In genomic region chr15:31325976-31326728, GRCh38 we compare ENCODE assay signal across 8 cellular contexts. TPM values are rescaled to one million over a fixed set of nuclear protein-coding genes. Genes with fewer than 3 reads are reported as not detected.
DNase-seq lines count a peak whose midpoint lies in the region; ATAC-seq, FAIRE-seq and TF ChIP-seq lines count a peak whose summit lies in the region.

No MANE protein-coding gene starts in this region.

- peak; percentile 64 for ATAC-seq in HG02759 (IDR thresholded peaks at IDR 0.05; ENCODE audit: unreplicated experiment)

- H3K79me2 ChIP-seq in parathyroid adenoma = peaks cover 6% of the 10 kb centered on the region

- H3K4me1 ChIP-seq in parathyroid adenoma = peaks cover 8% of the 10 kb centered on the region
- H3K4me1 ChIP-seq in tibial artery = peaks cover 0 to 36% (median 23%) of the 10 kb centered on the region in 4 donors

- peak overlapping the region; percentile 77 for H3K4me3 ChIP-seq in parathyroid adenoma (ENCODE audit: low read depth, low read length)
- H3K4me3 ChIP-seq in tibial artery = peak overlapping the region; percentile 66 to 89

- H3K27ac ChIP-seq in adipose tissue (ENCODE audit: low read depth, low read length) (peak overlapping the region; percentile 96), parathyroid adenoma (peak overlapping the region; percentile 95), tibial artery (peak overlapping the region; percentile 91 to 98)

- H3K27me3 ChIP-seq in parathyroid adenoma (ENCODE audit: control insufficient read depth, insufficient read depth, low read length) (no peaks in the 10 kb centered on the region), tibial artery (no peaks in the 10 kb centered on the region)

- peak overlapping the region; percentile 72 for H3K4me2 ChIP-seq in parathyroid adenoma (ENCODE audit: low read length)

- H2AFZ ChIP-seq in parathyroid adenoma = peak overlapping the region; percentile 81

- peak; percentile 69 for TF ChIP-seq POLR2A in GM12891 (IDR thresholded peaks at IDR 0.05; ENCODE audit: low read depth, low read length)

- peak overlapping the region; percentile 92 for H3K9ac ChIP-seq in parathyroid adenoma

- H3K9me3 ChIP-seq in parathyroid adenoma (ENCODE audit: control insufficient read depth, low read length) (no peaks in the 10 kb centered on the region), tibial artery (no peaks in the 10 kb centered on the region)

- 0 to 1% (median 0%) methylated on average over 62 to 99 of the region's 99 CpGs for WGBS in adipose tissue, 3 donors

- DNase-seq in GM12891 (ENCODE audit: insufficient read length, low spot score) (peak; percentile 96), NCI-H1105 treated with DMSO at 0.1 percent for 48 hours (lab: John Stamatoyannopoulos, UW) (peak; percentile 86), SW480 (ENCODE audit: low spot score) (peak; percentile 90), cardiac septum (ENCODE audit: low spot score) (peak; percentile 100), tibial artery (peak; percentile 96 to 99)

- H3K36me3 ChIP-seq in parathyroid adenoma (ENCODE audit: control insufficient read depth, insufficient read depth, low read length) (no peaks in the 10 kb centered on the region), tibial artery (no peaks in the 10 kb centered on the region)

- peak; percentile 100 for FAIRE-seq in GM12891 (lab: Jason Lieb, UNC)

- intact Hi-C loops in cardiac septum (cut with DNase I) (loop anchor here (1.0 to 5.0 kb wide), 5 partner anchors 89 to 334 kb away; partner anchors contain the start of gene MTMR10), tibial artery (cut with DNase I; ENCODE audit: low total_unique reads) (loop anchor here (5.0 kb wide), 1 partner anchor 109 kb away; no protein-coding TSS in a partner anchor)

- no peak for TF ChIP-seq CTCF in parathyroid adenoma (IDR thresholded peaks at IDR 0.05)
- TF ChIP-seq CTCF in tibial artery (IDR thresholded peaks at IDR 0.05) = no peak

TF ChIP-seq in GM12891, 5 proteins besides CTCF, POLR2A, EP300 and RAD21:
- TF ChIP-seq SPI1 (IDR thresholded peaks at IDR 0.05; ENCODE audit: low read depth, low read length) = no peak
- peak; percentile 98 for TF ChIP-seq PAX5 (IDR thresholded peaks at IDR 0.05; ENCODE audit: insufficient read depth, low read length, severe bottlenecking)
- peak; percentile 68; the same call in 1 of the 2 replicates for TF ChIP-seq TAF1 (IDR thresholded peaks at IDR 0.05; ENCODE audit: low read depth, low read length)
- 0 out of 2 replicates have a peak, but pooled peaks have one; percentile 21 for TF ChIP-seq POU2F2 (IDR thresholded peaks at IDR 0.05; ENCODE audit: low read depth, low read length)
- no peak; the same call in none of the 2 replicates for TF ChIP-seq POLR2AphosphoS5 (IDR thresholded peaks at IDR 0.05; ENCODE audit: low read depth, low read length)

RNA-seq across cellular contexts. Expression of gene KLF13, which starts 0.5 kb away (rescaled TPM):
- 47.3 TPM for polyA plus RNA-seq in GM12891 (2012; ENCODE audit: low read depth, missing spikeins)
- polyA plus RNA-seq in adipose tissue = 10 to 100 TPM; 44.3 to 74.0 (median 46.9) TPM
- total RNA-seq in cardiac septum = 35.7 TPM

Comparison
In these comparisons a context has a peak if more than half of its experiments do, and no peak if none do; other contexts are left out.
1. Peak in every context shown above with its lines: DNase-seq, ATAC-seq, H3K4me3 ChIP-seq and H3K27ac ChIP-seq.